ENCODE assay signal across 27 cellular contexts in the genomic region with DNA sequence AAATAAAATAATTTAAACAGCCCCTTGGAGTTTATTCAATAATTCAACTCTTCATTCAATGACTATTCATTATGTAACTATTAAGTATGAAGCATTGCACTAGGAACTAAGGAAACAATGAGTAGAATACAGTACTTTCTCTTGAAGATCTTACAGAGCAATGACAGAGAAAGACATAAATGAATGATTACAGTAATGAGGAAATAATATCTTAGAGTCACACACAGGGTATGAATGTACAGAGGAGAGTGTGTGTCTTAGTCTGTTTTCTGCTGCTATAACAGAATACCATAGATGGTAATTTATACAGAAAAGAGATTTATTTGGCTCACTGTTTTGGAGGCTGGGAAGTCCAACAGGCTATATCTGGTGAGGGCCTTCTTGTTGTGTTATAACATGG.
"Had no signal": no experiment of that assay in that cellular context is flagged by ENCODE, and none has a peak within 500 bp of the region (broad histone marks: within the 10 kb centered on the region; RNA-seq: fewer than 3 reads in every experiment).

No MANE protein-coding gene starts in this region.

- H3K4me3 ChIP-seq: stomach, suprapubic skin, testis, thoracic aorta, thyroid gland, tibial artery, tibial nerve, transverse colon, upper lobe of left lung, upper lobe of right lung, uterus, vagina had no signal

- H3K9me3 ChIP-seq: stomach, suprapubic skin, testis, thoracic aorta, thyroid gland, tibial artery, tibial nerve, transverse colon, upper lobe of left lung, upper lobe of right lung, uterus, vagina had no signal

- H3K4me1 Mint-ChIP-seq: stimulated activated naive CD8-positive, alpha-beta T cell treated with anti-CD3 and anti-CD28 coated beads, Interleukin-15, amount 100 ng/mL, for 72 hours had no signal

- H3K4me1 ChIP-seq: stomach, suprapubic skin, testis, thyroid gland, tibial artery, tibial nerve, transverse colon, upper lobe of left lung, upper lobe of right lung, uterus, vagina had no signal

- H3K36me3 Mint-ChIP-seq: type B pancreatic cell had no signal

- DNase-seq: stimulated activated CD4-positive, alpha-beta T cell treated with anti-CD3 and anti-CD28 coated beads, Interleukin-1b, Interleukin-23, amount 100 ng/mL, for 48 hours; stimulated activated CD4-positive, alpha-beta T cell treated with anti-CD3 and anti-CD28 coated beads, Interleukin-2, amount 100 ng/mL, for 24 hours; stimulated activated CD4-positive, alpha-beta T cell treated with anti-CD3 and anti-CD28 coated beads, Interleukin-2, amount 100 ng/mL, for 48 hours; stimulated activated CD4-positive, alpha-beta T cell treated with anti-CD3 and anti-CD28 coated beads, Interleukin-4, amount 100 ng/mL, for 1 hour; stimulated activated CD4-positive, alpha-beta T cell treated with anti-CD3 and anti-CD28 coated beads, Interleukin-4, amount 100 ng/mL, for 24 hours; stimulated activated CD4-positive, alpha-beta T cell treated with anti-CD3 and anti-CD28 coated beads, Interleukin-4, amount 100 ng/mL, for 4 hours; stimulated activated CD8-positive, alpha-beta memory T cell treated with anti-CD3 and anti-CD28 coated beads, Interleukin-4, amount 100 ng/mL, for 48 hours; stimulated activated naive CD4-positive, alpha-beta T cell; stimulated activated naive CD4-positive, alpha-beta T cell treated with Interleukin-2 at 50 U/mL for 16 hours; stimulated activated naive CD8-positive, alpha-beta T cell treated with anti-CD3 and anti-CD28 coated beads, Interleukin-15, amount 100 ng/mL, for 72 hours; stimulated activated naive CD8-positive, alpha-beta T cell treated with anti-CD3 and anti-CD28 coated beads, Interleukin-15, Interleukin-2, amounts not matched to agents 100 U/mL and 50 U/mL, for 24 hours; stomach; substantia nigra; testis; thyroid gland; tibial artery; transverse colon; trophoblast cell; upper lobe of left lung; upper lobe of right lung; uterus had no signal

- H3K36me3 ChIP-seq: stomach, suprapubic skin, thoracic aorta, thyroid gland, tibial artery, tibial nerve, transverse colon, upper lobe of left lung, upper lobe of right lung, uterus, vagina had no signal

- H3K4me3 Mint-ChIP-seq: stimulated activated naive CD8-positive, alpha-beta T cell treated with anti-CD3 and anti-CD28 coated beads, Interleukin-15, amount 100 ng/mL, for 72 hours; stimulated activated naive CD8-positive, alpha-beta T cell treated with anti-CD3 and anti-CD28 coated beads, Interleukin-15, Interleukin-2, amounts not matched to agents 100 ng/mL and 50 ng/mL, for 24 hours; type B pancreatic cell had no signal

- H3K27ac Mint-ChIP-seq: stimulated activated naive CD8-positive, alpha-beta T cell treated with anti-CD3 and anti-CD28 coated beads, Interleukin-15, amount 100 ng/mL, for 72 hours; stimulated activated naive CD8-positive, alpha-beta T cell treated with anti-CD3 and anti-CD28 coated beads, Interleukin-15, Interleukin-2, amounts not matched to agents 100 ng/mL and 50 ng/mL, for 24 hours; type B pancreatic cell had no signal

- H3K27ac ChIP-seq: stomach, suprapubic skin, testis, thoracic aorta, thyroid gland, tibial artery, tibial nerve, transverse colon, upper lobe of left lung, upper lobe of right lung, uterus, vagina had no signal

- ATAC-seq: stimulated activated naive CD8-positive, alpha-beta T cell treated with anti-CD3 and anti-CD28 coated beads, Interleukin-15, amount 100 ng/mL, for 72 hours; stimulated activated naive CD8-positive, alpha-beta T cell treated with anti-CD3 and anti-CD28 coated beads, Interleukin-15, Interleukin-2, amounts not matched to agents 100 U/mL and 50 U/mL, for 24 hours; upper lobe of right lung had no signal

- H3K27me3 ChIP-seq: stomach, suprapubic skin, testis, thyroid gland, tibial artery, tibial nerve, transverse colon, upper lobe of left lung, upper lobe of right lung, uterus, vagina had no signal

- H3K9me3 Mint-ChIP-seq: stimulated activated naive CD8-positive, alpha-beta T cell treated with anti-CD3 and anti-CD28 coated beads, Interleukin-15, amount 100 ng/mL, for 72 hours; stimulated activated naive CD8-positive, alpha-beta T cell treated with anti-CD3 and anti-CD28 coated beads, Interleukin-15, Interleukin-2, amounts not matched to agents 100 ng/mL and 50 ng/mL, for 24 hours; type B pancreatic cell had no signal
